In genomic region chr3:174662653-174663052, GRCh38 we compare ENCODE assay signal across 23 cellular contexts.
DNase-seq lines count a peak whose midpoint lies in the region; ATAC-seq, FAIRE-seq and TF ChIP-seq lines count a peak whose summit lies in the region.
"Had no signal": no experiment of that assay in that cellular context is flagged by ENCODE, and none has a peak within 500 bp of the region (broad histone marks: within the 10 kb centered on the region; RNA-seq: fewer than 3 reads in every experiment).

No MANE protein-coding gene starts in this region.

- DNase-seq in SK-N-DZ (ENCODE audit: low spot score): peak; percentile 62
- peak; percentile 6 for DNase-seq in endothelial cell of umbilical vein (ENCODE audit: low read depth, low spot score)
- no peak for DNase-seq in activated CD4-positive, alpha-beta T cell treated with anti-CD3 and anti-CD28 coated beads for 1 hour
- no peak for DNase-seq in frontal cortex (ENCODE audit: low spot score in 2 of 2)
- no peak for DNase-seq in DMS153 treated with DMSO at 0.1 percent for 48 hours (lab: John Stamatoyannopoulos, UW; ENCODE audit: unreplicated experiment)
- no peak for DNase-seq in left lung
- DNase-seq: 8988T; ACHN; BE2C; C1 segment of cervical spinal cord; CD4-positive, alpha-beta memory T cell; CD4-positive, CD25-positive, alpha-beta regulatory T cell; CD8-positive, alpha-beta memory T cell; COR-L47; DMS 273 treated with DMSO at 0.1 percent for 48 hours; DMS153; DMS79 treated with DMSO at 0.1 percent for 48 hours; GDM1 had no signal

- no peaks in the 10 kb centered on the region for H3K36me3 ChIP-seq in endothelial cell of umbilical vein (ENCODE audit: control insufficient read depth in 2 of 2, extremely low read depth in 1 of 2, insufficient read depth in 2 of 2, low read length in 2 of 2)
- no peaks in the 10 kb centered on the region for H3K36me3 ChIP-seq in left lung
- H3K36me3 ChIP-seq: BE2C, BLaER1 had no signal

- ATAC-seq in SK-N-SH treated with all-trans-retinoic acid at 6 μM for 48 hours: peak; percentile 54; the same call in 1 of the 3 replicates
- ATAC-seq in left lung: no peak
- ATAC-seq: GM12878 had no signal

- H3K9me1 ChIP-seq in endothelial cell of umbilical vein (replicated peaks; ENCODE audit: control insufficient read depth, extremely low read depth, insufficient read depth, low read length): no peaks in the 10 kb centered on the region

- H3K4me2 ChIP-seq in endothelial cell of umbilical vein (ENCODE audit: insufficient read depth, low read length): no peak overlapping the region
- H3K4me2 ChIP-seq: BLaER1 had no signal

- CTCF ChIA-PET in endothelial cell of umbilical vein (lab: Charles Lee): interaction anchor here (1.0 kb wide), 1 partner anchor 23 kb away, joined by 3 read pairs; no protein-coding TSS in a partner anchor

- dilution Hi-C loops in endothelial cell of umbilical vein (cut with MboI; ENCODE audit: extremely low pct_ligation_motif_present, low sequenced_read_pairs): no loop called here

- no peak overlapping the region for H3K9ac ChIP-seq in endothelial cell of umbilical vein (replicated peaks; ENCODE audit: extremely low read depth, insufficient read depth, low read length)
- H3K9ac ChIP-seq: BLaER1 had no signal

- no peaks in the 10 kb centered on the region for H3K79me2 ChIP-seq in endothelial cell of umbilical vein (ENCODE audit: control insufficient read depth, insufficient read depth, low read length)

- intact Hi-C loops in endothelial cell of umbilical vein (cut with micrococcal nuclease): no loop called here
- intact Hi-C loops in left lung (cut with DNase I): no loop called here

- POLR2A ChIA-PET in endothelial cell of umbilical vein (lab: Charles Lee): no interaction called here

- no peak for TF ChIP-seq POLR2A in endothelial cell of umbilical vein (IDR thresholded peaks at IDR 0.05; ENCODE audit: low read depth, low read length)

- no peak overlapping the region for H3K4me3 ChIP-seq in endothelial cell of umbilical vein (replicated peaks in 1 of 3; ENCODE audit: insufficient read depth in 1 of 3, low read depth in 1 of 3, low read length in 3 of 3)
- H3K4me3 ChIP-seq in left lung: no peak overlapping the region
- H3K4me3 ChIP-seq: BLaER1, GM12878 had no signal

- no TSS peak for BruUV-seq in endothelial cell of umbilical vein (replicated peaks; lab: Mats Ljungman, UMichigan)

- TF ChIP-seq CTCF in endothelial cell of umbilical vein (IDR thresholded peaks at IDR 0.05; ENCODE audit: extremely low read depth in 1 of 2, insufficient read depth in 1 of 2, low read depth in 1 of 2, low read length in 2 of 2) (no peak), left lung (IDR thresholded peaks at IDR 0.05) (no peak)

- H4K20me1 ChIP-seq in endothelial cell of umbilical vein (replicated peaks; ENCODE audit: control insufficient read depth, extremely low read depth, insufficient read depth, low read length): no peaks in the 10 kb centered on the region
- H4K20me1 ChIP-seq: BLaER1 had no signal

- peak overlapping the region; percentile 37 for H2AFZ ChIP-seq in endothelial cell of umbilical vein (ENCODE audit: low read depth, low read length)

- H3K27me3 ChIP-seq in endothelial cell of umbilical vein (ENCODE audit: control insufficient read depth in 2 of 2, insufficient read depth in 2 of 2, low read length in 2 of 2) (no peaks in the 10 kb centered on the region), left lung (no peaks in the 10 kb centered on the region)
- H3K27me3 ChIP-seq: BE2C, BLaER1 had no signal

- no peak overlapping the region for H3K27ac ChIP-seq in endothelial cell of umbilical vein (ENCODE audit: insufficient read depth, low read depth, low read length)
- no peak overlapping the region for H3K27ac ChIP-seq in left lung
- H3K27ac ChIP-seq: BLaER1 had no signal

- H3K9me3 ChIP-seq in endothelial cell of umbilical vein (replicated peaks; ENCODE audit: control insufficient read depth, insufficient read depth, low read length) (no peaks in the 10 kb centered on the region), left lung (no peaks in the 10 kb centered on the region)
- H3K9me3 ChIP-seq: BE2C, BLaER1 had no signal

- FAIRE-seq in endothelial cell of umbilical vein (lab: Jason Lieb, UNC): no peak
- no peak for FAIRE-seq in frontal cortex (lab: Jason Lieb, UNC)
- FAIRE-seq: GM12878, GM12892, GM18507 had no signal

- no peaks in the 10 kb centered on the region for H3K4me1 ChIP-seq in endothelial cell of umbilical vein (ENCODE audit: control insufficient read depth, extremely low read depth, insufficient read depth, low read length)
- H3K4me1 ChIP-seq in left lung: no peaks in the 10 kb centered on the region
- H3K4me1 ChIP-seq: BLaER1 had no signal

TF ChIP-seq in SK-N-SH treated with all-trans-retinoic acid at 6 μM for 48 hours, 23 proteins besides CTCF, POLR2A, EP300 and RAD21:
- TF ChIP-seq ISL1 (CRISPR knock-in tag; IDR thresholded peaks at IDR 0.05): peak; percentile 27; the same call in 1 of the 2 replicates
- peak; percentile 54; the same call in 1 of the 2 replicates for TF ChIP-seq TCF4 (CRISPR knock-in tag; IDR thresholded peaks at IDR 0.05; ENCODE audit: borderline replicate concordance)
- TF ChIP-seq ZNF8 (CRISPR knock-in tag; IDR thresholded peaks at IDR 0.05): no peak

TF ChIP-seq in endothelial cell of umbilical vein, 7 proteins besides CTCF, POLR2A, EP300 and RAD21:
- TF ChIP-seq EZH2 (IDR thresholded peaks at IDR 0.05; ENCODE audit: borderline replicate concordance, low read depth, low read length, severe bottlenecking): no peak
- TF ChIP-seq GATA2 (IDR thresholded peaks at IDR 0.05; ENCODE audit: insufficient read depth, insufficient read length, low read depth, low read length): no peak
- TF ChIP-seq FOS (IDR thresholded peaks at IDR 0.05; ENCODE audit: borderline replicate concordance, insufficient read depth, low read length): no peak
- TF ChIP-seq POLR2AphosphoS5 (IDR thresholded peaks at IDR 0.05; ENCODE audit: insufficient read depth, low read depth, low read length): no peak
- TF ChIP-seq MAX (IDR thresholded peaks at IDR 0.05; ENCODE audit: insufficient read depth, insufficient read length): no peak
- TF ChIP-seq MYC (IDR thresholded peaks at IDR 0.05; ENCODE audit: low read depth, low read length): no peak
- TF ChIP-seq JUN (IDR thresholded peaks at IDR 0.05; ENCODE audit: borderline replicate concordance, insufficient read depth, insufficient read length, low read depth): no peak

Comparison
In these comparisons a context has a peak if more than half of its experiments do, and no peak if none do; other contexts are left out.
1. DNase-seq: peak in SK-N-DZ (single experiment) and endothelial cell of umbilical vein (single experiment); none in activated CD4-positive, alpha-beta T cell treated with anti-CD3 and anti-CD28 coated beads for 1 hour (single experiment), frontal cortex (0 of 2), DMS153 treated with DMSO at 0.1 percent for 48 hours (single experiment) and left lung (0 of 2).